11 cellular contexts compared by ENCODE assay signal in the genomic region with DNA sequence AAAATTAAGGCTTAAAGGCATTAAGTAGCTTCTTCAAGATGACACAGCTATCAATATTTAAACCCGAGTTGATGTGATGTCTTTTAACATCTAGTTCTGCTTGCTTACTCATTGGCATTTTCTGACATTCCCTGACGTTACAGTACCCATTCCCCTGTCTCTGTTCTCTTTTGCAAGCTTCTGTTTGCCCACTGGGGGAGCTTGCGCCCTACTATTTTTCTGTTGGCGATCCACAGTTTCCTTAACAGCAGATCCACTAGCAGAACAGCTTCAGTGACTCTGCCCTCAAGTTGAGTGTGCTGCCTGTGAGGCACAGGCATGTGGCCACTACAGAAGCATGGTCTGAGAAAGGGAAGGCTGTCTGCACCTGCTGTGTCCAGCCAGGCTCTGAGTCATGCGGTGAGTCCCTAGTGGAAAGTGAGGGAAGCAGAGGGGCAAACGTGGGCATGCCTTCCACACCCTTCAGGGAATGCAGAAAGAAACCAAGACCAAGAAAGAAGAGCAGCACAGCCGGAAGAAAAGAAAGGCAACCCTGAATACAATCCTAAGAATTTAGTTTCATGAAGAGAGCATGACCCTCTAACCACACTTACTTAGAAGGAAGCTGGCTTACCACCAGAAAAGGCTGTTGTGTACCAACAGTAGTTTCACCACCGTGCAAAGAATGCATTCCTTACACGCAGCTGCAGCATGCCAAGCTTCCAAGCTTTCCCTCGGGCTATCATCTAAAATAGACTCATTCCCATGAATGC.
DNase-seq lines count a peak whose midpoint lies in the region; ATAC-seq and TF ChIP-seq lines count a peak whose summit lies in the region.
"Had no signal": no experiment of that assay in that cellular context is flagged by ENCODE, and none has a peak within 500 bp of the region (broad histone marks: within the 10 kb centered on the region; RNA-seq: fewer than 3 reads in every experiment).

No MANE protein-coding gene starts in this region.

- WGBS in heart right ventricle, 2 donors = 52 to 59% methylated on average over 10 of the region's 10 CpGs
- WGBS in aorta, 2 donors = 39 to 40% methylated on average over 10 of the region's 10 CpGs

- no peaks in the 10 kb centered on the region for H3K27me3 Mint-ChIP-seq in effector memory CD8-positive, alpha-beta T cell
- H3K27me3 Mint-ChIP-seq: activated T-cell treated with anti-CD3 and anti-CD28 coated beads, Interleukin-2, amount 50 U/mL, for 24 hours; dendritic cell treated with granulocyte-macrophage colony-stimulating factor and Interleukin-4, amounts not matched to agents 40 ng/mL and 50 ng/mL, for 4 days had no signal

- H3K9me3 ChIP-seq in heart right ventricle (peaks cover 0 to 21% (median 7%) of the 10 kb centered on the region in 11 donors), aorta (ENCODE audit: control insufficient read depth, low read length) (no peaks in the 10 kb centered on the region)

- H3K4me1 ChIP-seq in heart right ventricle (peaks cover 0 to 31% (median 0%) of the 10 kb centered on the region in 9 donors), aorta (ENCODE audit: control insufficient read depth in 1 of 2, insufficient read depth in 2 of 2, low read length in 2 of 2) (no peaks in the 10 kb centered on the region)

- H3K4me3 ChIP-seq in heart right ventricle (no peak overlapping the region), aorta (ENCODE audit: low read length in 2 of 2) (no peak overlapping the region)

- H3K27me3 ChIP-seq in heart right ventricle (no peaks in the 10 kb centered on the region), aorta (ENCODE audit: control insufficient read depth in 1 of 2, insufficient read depth in 2 of 2, low read length in 1 of 2) (no peaks in the 10 kb centered on the region)

- no peaks in the 10 kb centered on the region for H3K9me3 Mint-ChIP-seq in effector memory CD8-positive, alpha-beta T cell
- H3K9me3 Mint-ChIP-seq: activated T-cell treated with anti-CD3 and anti-CD28 coated beads, Interleukin-2, amount 50 U/mL, for 24 hours; T-helper 1 cell treated with Interleukin-12 subunit alpha and Interleukin-12 subunit beta and Interleukin-4 antibody, amounts not matched to agents 30 μg/mL and 1 μg/mL, for 36 hours had no signal

- no peaks in the 10 kb centered on the region for H3K36me3 Mint-ChIP-seq in effector memory CD8-positive, alpha-beta T cell (ENCODE audit: insufficient read depth)

- H3K36me3 ChIP-seq in heart right ventricle (no peaks in the 10 kb centered on the region), aorta (ENCODE audit: control insufficient read depth in 1 of 2, insufficient read depth in 2 of 2, low read length in 1 of 2) (no peaks in the 10 kb centered on the region)

- no peak overlapping the region for H3K27ac Mint-ChIP-seq in effector memory CD8-positive, alpha-beta T cell
- H3K27ac Mint-ChIP-seq: activated T-cell treated with anti-CD3 and anti-CD28 coated beads, Interleukin-2, amount 50 U/mL, for 24 hours; dendritic cell treated with granulocyte-macrophage colony-stimulating factor and Interleukin-4, amounts not matched to agents 40 ng/mL and 50 ng/mL, for 4 days; T-helper 1 cell treated with Interleukin-12 subunit alpha and Interleukin-12 subunit beta and Interleukin-4 antibody, amounts not matched to agents 30 μg/mL and 1 μg/mL, for 36 hours had no signal

- in situ Hi-C loops in SK-MEL-5 (cut with HindIII; ENCODE audit: low pct_unique_long_range_greater_than_20kb, low sequenced_read_pairs) = no loop called here

- H3K4me1 Mint-ChIP-seq in effector memory CD8-positive, alpha-beta T cell (ENCODE audit: low read depth in 2 of 2) = no peaks in the 10 kb centered on the region

- H3K4me3 Mint-ChIP-seq in effector memory CD8-positive, alpha-beta T cell = no peak overlapping the region
- H3K4me3 Mint-ChIP-seq: activated T-cell treated with anti-CD3 and anti-CD28 coated beads, Interleukin-2, amount 50 U/mL, for 24 hours; dendritic cell treated with granulocyte-macrophage colony-stimulating factor and Interleukin-4, amounts not matched to agents 40 ng/mL and 50 ng/mL, for 4 days; T-helper 1 cell treated with Interleukin-12 subunit alpha and Interleukin-12 subunit beta and Interleukin-4 antibody, amounts not matched to agents 30 μg/mL and 1 μg/mL, for 36 hours had no signal

- peak overlapping the region in 2 of 10 donors; percentile 63 to 70 for H3K27ac ChIP-seq in heart right ventricle
- H3K27ac ChIP-seq in aorta (ENCODE audit: low read depth in 1 of 2, low read length in 2 of 2) = no peak overlapping the region

- ATAC-seq in heart right ventricle (peak in 5 of 8 donors; percentile 33 to 70 (median 49)), aorta (ENCODE audit: low FRiP score) (peak; percentile 41), HG03457 (IDR thresholded peaks at IDR 0.05; ENCODE audit: unreplicated experiment) (no peak)
- no peak for ATAC-seq in effector memory CD8-positive, alpha-beta T cell (replicated peaks)

- TF ChIP-seq CTCF in heart right ventricle (IDR thresholded peaks at IDR 0.05) = no peak

- no peak for DNase-seq in heart right ventricle
- DNase-seq in cardiac septum (ENCODE audit: low spot score) = no peak
- DNase-seq in SK-MEL-5 (ENCODE audit: low read depth, low spot score) = peak; percentile 26
- peak; percentile 63 for DNase-seq in iris pigment epithelial cell (ENCODE audit: low read depth)
- no peak for DNase-seq in aorta
- DNase-seq in COLO829 (ENCODE audit: low spot score) = no peak
- no peak for DNase-seq in effector memory CD8-positive, alpha-beta T cell
- DNase-seq: activated T-cell treated with anti-CD3 and anti-CD28 coated beads, Interleukin-2, amount 50 U/mL, for 24 hours had no signal

- intact Hi-C loops in heart right ventricle (cut with DNase I) (no loop called here), cardiac septum (cut with DNase I) (loop anchor here (2.0 to 10.0 kb wide), 2 partner anchors 29 to 97 kb away; partner anchors contain the start of gene VGLL2), aorta (cut with DNase I) (no loop called here)

Comparison
In these comparisons a context has a peak if more than half of its experiments do, and no peak if none do; other contexts are left out.
1. ATAC-seq: peak in heart right ventricle (5 of 8) and aorta (single experiment); none in HG03457 (single experiment) and effector memory CD8-positive, alpha-beta T cell (single experiment).
2. DNase-seq: peak in SK-MEL-5 (single experiment) and iris pigment epithelial cell (single experiment); none in heart right ventricle (0 of 2), cardiac septum (single experiment), aorta (0 of 2), COLO829 (single experiment) and effector memory CD8-positive, alpha-beta T cell (0 of 3).